Comparison of ENCODE assay signal across 11 cellular contexts in genomic region chr1:153525088-153525713, GRCh38. TPM values are rescaled to one million over a fixed set of nuclear protein-coding genes. Genes with fewer than 3 reads are reported as not detected.
A peak's percentile ranks its signal among the peaks of the same experiment; 100 is the strongest.
DNase-seq lines count a peak whose midpoint lies in the region; ATAC-seq and TF ChIP-seq lines count a peak whose summit lies in the region.
"Had no signal": no experiment of that assay in that cellular context is flagged by ENCODE, and none has a peak within 500 bp of the region (broad histone marks: within the 10 kb centered on the region; RNA-seq: fewer than 3 reads in every experiment).

No MANE protein-coding gene starts in this region.

- intact Hi-C loops in breast epithelium (cut with DNase I; ENCODE audit: low total_unique reads) = no loop called here
- intact Hi-C loops in heart right ventricle (cut with DNase I) = no loop called here
- intact Hi-C loops in A673 (cut with micrococcal nuclease; ENCODE audit: unreplicated experiment) = no loop called here

- DNase-seq in activated naive CD8-positive, alpha-beta T cell treated with anti-CD3 and anti-CD28 coated beads, Interleukin-2, amount 10 ng/mL, durations not matched to agents 7 days and 5 days = peak; percentile 15
- DNase-seq in activated naive CD8-positive, alpha-beta T cell treated with anti-CD3 and anti-CD28 coated beads, Interleukin-2, amount 50 U/mL, for 24 hours = no peak
- DNase-seq in breast epithelium (ENCODE audit: low spot score in 2 of 2) (no peak), heart right ventricle (no peak), type B pancreatic cell (ENCODE audit: extremely low spot score, unreplicated experiment) (no peak), NCI-H146 (lab: John Stamatoyannopoulos, UW) (no peak), A673 (ENCODE audit: low spot score) (no peak), OCI-M1 (lab: John Stamatoyannopoulos, UW) (no peak)
- DNase-seq: activated CD4-positive, alpha-beta T cell treated with anti-CD3 and anti-CD28 coated beads, Interleukin-2, amount 10 ng/mL, durations not matched to agents 24 days and 14 days; activated naive CD4-positive, alpha-beta T cell; nephron progenitor cell had no signal

- H3K4me1 ChIP-seq in breast epithelium (peaks cover 0 to 2% of the 10 kb centered on the region in 2 donors), heart right ventricle (peaks cover 0 to 19% (median 14%) of the 10 kb centered on the region in 9 donors), A673 (ENCODE audit: insufficient read depth, low read length, poor library complexity, severe bottlenecking) (no peaks in the 10 kb centered on the region)

- no peak for ATAC-seq in activated naive CD8-positive, alpha-beta T cell treated with anti-CD3 and anti-CD28 coated beads, Interleukin-2, amount 10 ng/mL, durations not matched to agents 7 days and 5 days (ENCODE audit: low read depth)
- ATAC-seq in activated naive CD8-positive, alpha-beta T cell treated with anti-CD3 and anti-CD28 coated beads, Interleukin-2, amount 50 U/mL, for 24 hours = no peak
- peak in 5 of 8 donors; percentile 44 to 81 (median 50) for ATAC-seq in heart right ventricle

- POLR2A ChIA-PET in activated naive CD8-positive, alpha-beta T cell treated with anti-CD3 and anti-CD28 coated beads, Interleukin-2, amount 10 ng/mL, durations not matched to agents 7 days and 5 days (lab: Charles Lee) = interaction anchor here (3.0 kb wide), 1 partner anchor 10 kb away, joined by 9 read pairs; the partner anchor contains the start of gene S100A6
- POLR2A ChIA-PET in A673 (lab: Charles Lee; ENCODE audit: low non-redundant PET) = no interaction called here

- no peaks in the 10 kb centered on the region for H3K36me3 Mint-ChIP-seq in activated naive CD8-positive, alpha-beta T cell treated with anti-CD3 and anti-CD28 coated beads, Interleukin-2, amount 10 ng/mL, durations not matched to agents 7 days and 5 days
- no peaks in the 10 kb centered on the region for H3K36me3 Mint-ChIP-seq in activated naive CD8-positive, alpha-beta T cell treated with anti-CD3 and anti-CD28 coated beads, Interleukin-2, amount 50 U/mL, for 24 hours (ENCODE audit: low read depth)
- H3K36me3 Mint-ChIP-seq in type B pancreatic cell = no peaks in the 10 kb centered on the region

- no peaks in the 10 kb centered on the region for H3K9me3 Mint-ChIP-seq in activated naive CD8-positive, alpha-beta T cell treated with anti-CD3 and anti-CD28 coated beads, Interleukin-2, amount 10 ng/mL, durations not matched to agents 7 days and 5 days
- H3K9me3 Mint-ChIP-seq in activated naive CD8-positive, alpha-beta T cell treated with anti-CD3 and anti-CD28 coated beads, Interleukin-2, amount 50 U/mL, for 24 hours = no peaks in the 10 kb centered on the region
- no peaks in the 10 kb centered on the region for H3K9me3 Mint-ChIP-seq in type B pancreatic cell
- H3K9me3 Mint-ChIP-seq: activated CD4-positive, alpha-beta T cell treated with anti-CD3 and anti-CD28 coated beads, Interleukin-2, amount 10 ng/mL, durations not matched to agents 24 days and 14 days had no signal

- no peak overlapping the region for H3K4me3 Mint-ChIP-seq in activated naive CD8-positive, alpha-beta T cell treated with anti-CD3 and anti-CD28 coated beads, Interleukin-2, amount 10 ng/mL, durations not matched to agents 7 days and 5 days
- no peak overlapping the region for H3K4me3 Mint-ChIP-seq in activated naive CD8-positive, alpha-beta T cell treated with anti-CD3 and anti-CD28 coated beads, Interleukin-2, amount 50 U/mL, for 24 hours
- no peak overlapping the region for H3K4me3 Mint-ChIP-seq in type B pancreatic cell
- H3K4me3 Mint-ChIP-seq: activated CD4-positive, alpha-beta T cell treated with anti-CD3 and anti-CD28 coated beads, Interleukin-2, amount 10 ng/mL, durations not matched to agents 24 days and 14 days; nephron progenitor cell had no signal

- H3K27ac Mint-ChIP-seq in activated naive CD8-positive, alpha-beta T cell treated with anti-CD3 and anti-CD28 coated beads, Interleukin-2, amount 10 ng/mL, durations not matched to agents 7 days and 5 days = no peak overlapping the region
- no peak overlapping the region for H3K27ac Mint-ChIP-seq in activated naive CD8-positive, alpha-beta T cell treated with anti-CD3 and anti-CD28 coated beads, Interleukin-2, amount 50 U/mL, for 24 hours
- peak overlapping the region; percentile 87 for H3K27ac Mint-ChIP-seq in type B pancreatic cell
- H3K27ac Mint-ChIP-seq: activated CD4-positive, alpha-beta T cell treated with anti-CD3 and anti-CD28 coated beads, Interleukin-2, amount 10 ng/mL, durations not matched to agents 24 days and 14 days; nephron progenitor cell had no signal

- no TSS peak for BruUV-seq in A673 (replicated peaks; lab: Mats Ljungman, UMichigan)

- no peak for TF ChIP-seq CTCF in breast epithelium (IDR thresholded peaks at IDR 0.05)
- no peak for TF ChIP-seq CTCF in heart right ventricle (IDR thresholded peaks at IDR 0.05)
- no peak for TF ChIP-seq CTCF in type B pancreatic cell (conservative IDR thresholded peaks at IDR 0.05)
- TF ChIP-seq CTCF in A673 (conservative IDR thresholded peaks at IDR 0.05; ENCODE audit: low read depth, low read length) = no peak

- CTCF ChIA-PET in A673 (lab: Charles Lee) = interaction anchor here (0.7 kb wide), 1 partner anchor 419 kb away, joined by 9 read pairs; no protein-coding TSS in a partner anchor

- H3K27ac ChIP-seq in breast epithelium (peak overlapping the region; percentile 43 to 60), heart right ventricle (peak overlapping the region in 1 of 10 donors; percentile 14), A673 (ENCODE audit: low read depth, low read length, poor library complexity, severe bottlenecking) (no peak overlapping the region)

- peaks cover 11% of the 10 kb centered on the region for H3K4me1 Mint-ChIP-seq in activated naive CD8-positive, alpha-beta T cell treated with anti-CD3 and anti-CD28 coated beads, Interleukin-2, amount 10 ng/mL, durations not matched to agents 7 days and 5 days
- H3K4me1 Mint-ChIP-seq in activated naive CD8-positive, alpha-beta T cell treated with anti-CD3 and anti-CD28 coated beads, Interleukin-2, amount 50 U/mL, for 24 hours = peaks cover 5% of the 10 kb centered on the region
- peaks cover 30% of the 10 kb centered on the region for H3K4me1 Mint-ChIP-seq in type B pancreatic cell (ENCODE audit: unreplicated experiment)

- no peak for TF ChIP-seq POLR2A in breast epithelium (IDR thresholded peaks at IDR 0.05)

- 50 to 65% methylated on average over 3 of the region's 3 CpGs for WGBS in heart right ventricle, 2 donors

- H3K27me3 Mint-ChIP-seq in activated naive CD8-positive, alpha-beta T cell treated with anti-CD3 and anti-CD28 coated beads, Interleukin-2, amount 10 ng/mL, durations not matched to agents 7 days and 5 days = no peaks in the 10 kb centered on the region
- H3K27me3 Mint-ChIP-seq in activated naive CD8-positive, alpha-beta T cell treated with anti-CD3 and anti-CD28 coated beads, Interleukin-2, amount 50 U/mL, for 24 hours = no peaks in the 10 kb centered on the region
- no peaks in the 10 kb centered on the region for H3K27me3 Mint-ChIP-seq in type B pancreatic cell
- H3K27me3 Mint-ChIP-seq: activated CD4-positive, alpha-beta T cell treated with anti-CD3 and anti-CD28 coated beads, Interleukin-2, amount 10 ng/mL, durations not matched to agents 24 days and 14 days had no signal

- no peak overlapping the region for H3K4me3 ChIP-seq in breast epithelium
- H3K4me3 ChIP-seq in heart right ventricle = no peak overlapping the region
- no peak overlapping the region for H3K4me3 ChIP-seq in A673 (ENCODE audit: low read depth, low read length, poor library complexity, severe bottlenecking)

- H3K36me3 ChIP-seq in breast epithelium = no peaks in the 10 kb centered on the region
- no peaks in the 10 kb centered on the region for H3K36me3 ChIP-seq in heart right ventricle
- H3K36me3 ChIP-seq in A673 (ENCODE audit: insufficient read depth, low read length, poor library complexity, severe bottlenecking) = no peaks in the 10 kb centered on the region

- H3K9me3 ChIP-seq in breast epithelium (no peaks in the 10 kb centered on the region), heart right ventricle (no peaks in the 10 kb centered on the region), A673 (ENCODE audit: low read depth, low read length, poor library complexity, severe bottlenecking) (no peaks in the 10 kb centered on the region)

- H3K27me3 ChIP-seq in breast epithelium = no peaks in the 10 kb centered on the region
- H3K27me3 ChIP-seq in heart right ventricle = no peaks in the 10 kb centered on the region
- no peaks in the 10 kb centered on the region for H3K27me3 ChIP-seq in A673 (replicated peaks; ENCODE audit: insufficient read depth, low read depth, low read length, poor library complexity)

RNA-seq across cellular contexts. Expression of gene S100A6, which starts 10.6 kb away (rescaled TPM):
- total RNA-seq in activated naive CD8-positive, alpha-beta T cell treated with anti-CD3 and anti-CD28 coated beads, Interleukin-2, amount 10 ng/mL, durations not matched to agents 7 days and 5 days = 100 to 1,000 TPM; 365 to 373 TPM
- total RNA-seq in breast epithelium (100 to 1,000 TPM; 351 to 861 (median 423) TPM), heart right ventricle (100 to 1,000 TPM; 237 to 385 (median 294) TPM), type B pancreatic cell (ENCODE audit: low replicate concordance) (21.9 and 1,154 TPM in 2 replicates), A673 (2021) (73.6 and 106 TPM in 2 replicates)
- polyA plus RNA-seq in heart right ventricle = 1,000 to 10,000 TPM in 1 of 2 donors, 100 to 1,000 TPM in 1; 630 to 2,261 TPM

RNA-seq across cellular contexts. Expression of gene S100A5, which starts 15.5 kb away (rescaled TPM):
- total RNA-seq in activated naive CD8-positive, alpha-beta T cell treated with anti-CD3 and anti-CD28 coated beads, Interleukin-2, amount 10 ng/mL, durations not matched to agents 7 days and 5 days = 1 to 10 TPM; 2.2 to 2.7 TPM
- not detected for total RNA-seq in breast epithelium
- not detected for total RNA-seq in heart right ventricle
- not detected for polyA plus RNA-seq in heart right ventricle
- total RNA-seq in type B pancreatic cell (ENCODE audit: low replicate concordance) = 0.62 TPM in 1 of 2 replicates, not detected in the other
- total RNA-seq in A673 (2021) = not detected in 2 replicates

RNA-seq across cellular contexts. Expression of gene S100A4, which starts 20.4 kb away (rescaled TPM):
- 100 to 1,000 TPM; 385 to 394 TPM for total RNA-seq in activated naive CD8-positive, alpha-beta T cell treated with anti-CD3 and anti-CD28 coated beads, Interleukin-2, amount 10 ng/mL, durations not matched to agents 7 days and 5 days
- total RNA-seq in breast epithelium (1,000 to 10,000 TPM in 1 of 3 donors, 100 to 1,000 TPM in 2; 177 to 1,015 (median 198) TPM), heart right ventricle (100 to 1,000 TPM in 2 of 10 donors, 10 to 100 TPM in 8; 29.4 to 166 (median 68.1) TPM), type B pancreatic cell (ENCODE audit: low replicate concordance) (61.0 and 200 TPM in 2 replicates), A673 (2021) (17.8 and 20.0 TPM in 2 replicates)
- 100 to 1,000 TPM; 196 to 755 TPM for polyA plus RNA-seq in heart right ventricle

RNA-seq across cellular contexts. Expression of gene S100A3, which starts 23.9 kb away (rescaled TPM):
- not detected for total RNA-seq in activated naive CD8-positive, alpha-beta T cell treated with anti-CD3 and anti-CD28 coated beads, Interleukin-2, amount 10 ng/mL, durations not matched to agents 7 days and 5 days
- total RNA-seq in breast epithelium (1 to 10 TPM in 2 of 3 donors, under 1 TPM in 1; 0.44 to 2.6 (median 2.2) TPM), heart right ventricle (1 to 10 TPM in 3 of 10 donors, under 1 TPM in 1, not detected in 6; 0.30 to 2.9 (median 1.9) TPM), type B pancreatic cell (ENCODE audit: low replicate concordance) (1.4 and 2.8 TPM in 2 replicates), A673 (2021) (0.61 and 0.99 TPM in 2 replicates)
- polyA plus RNA-seq in heart right ventricle = 1 to 10 TPM; 2.4 to 6.3 TPM
- total RNA-seq: activated CD4-positive, alpha-beta T cell treated with anti-CD3 and anti-CD28 coated beads, Interleukin-2, amount 10 ng/mL, durations not matched to agents 24 days and 14 days had no signal

RNA-seq across cellular contexts. Expression of gene S100A2, which starts 40.4 kb away (rescaled TPM):
- not detected for total RNA-seq in activated naive CD8-positive, alpha-beta T cell treated with anti-CD3 and anti-CD28 coated beads, Interleukin-2, amount 10 ng/mL, durations not matched to agents 7 days and 5 days
- 1 to 10 TPM in 1 of 3 donors, under 1 TPM in 1, not detected in 1; 0.33 to 5.4 TPM for total RNA-seq in breast epithelium
- total RNA-seq in heart right ventricle = 1 to 10 TPM in 9 of 10 donors, not detected in 1; 1.2 to 4.5 (median 3.1) TPM
- 1 to 10 TPM; 2.2 to 7.4 TPM for polyA plus RNA-seq in heart right ventricle
- 0.75 and 2.4 TPM in 2 replicates for total RNA-seq in type B pancreatic cell (ENCODE audit: low replicate concordance)
- total RNA-seq in A673 (2021) = 2.4 and 4.5 TPM in 2 replicates

Comparison
In these comparisons a context has a peak if more than half of its experiments do, and no peak if none do; other contexts are left out.
1. ATAC-seq: peak in heart right ventricle (5 of 8); none in activated naive CD8-positive, alpha-beta T cell treated with anti-CD3 and anti-CD28 coated beads, Interleukin-2, amount 10 ng/mL, durations not matched to agents 7 days and 5 days (single experiment) and activated naive CD8-positive, alpha-beta T cell treated with anti-CD3 and anti-CD28 coated beads, Interleukin-2, amount 50 U/mL, for 24 hours (single experiment).